Comparison of ENCODE assay signal across 11 cellular contexts in the genomic region with DNA sequence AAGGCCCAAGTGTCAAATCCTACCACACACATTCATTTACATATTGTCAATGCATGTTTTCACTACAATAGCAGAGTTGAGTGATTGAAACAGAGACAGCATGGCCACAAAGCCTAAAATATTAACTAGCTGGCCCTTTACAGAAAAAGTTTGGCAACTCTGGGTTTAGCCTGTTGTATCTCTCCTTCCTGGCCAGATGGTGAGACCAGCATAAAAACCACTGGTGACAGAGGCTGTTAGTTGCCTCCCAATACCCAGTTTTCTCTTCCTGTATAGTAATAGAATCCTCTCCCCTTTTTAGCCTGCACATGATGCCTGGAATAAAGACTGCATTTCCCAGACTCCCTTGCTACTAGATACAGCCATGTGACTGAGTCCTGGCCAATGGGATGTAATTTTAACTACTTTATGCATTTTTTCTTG.
DNase-seq lines count a peak whose midpoint lies in the region; ATAC-seq and TF ChIP-seq lines count a peak whose summit lies in the region.
"Had no signal": no experiment of that assay in that cellular context is flagged by ENCODE, and none has a peak within 500 bp of the region (broad histone marks: within the 10 kb centered on the region; RNA-seq: fewer than 3 reads in every experiment).

No MANE protein-coding gene starts in this region.

- H3K4me3 ChIP-seq in esophagus squamous epithelium, result no peak overlapping the region
- H3K4me3 ChIP-seq: left lung, testis had no signal

- TF ChIP-seq CTCF in foreskin keratinocyte (conservative IDR thresholded peaks at IDR 0.05) (no peak), esophagus squamous epithelium (IDR thresholded peaks at IDR 0.05) (no peak)

- H3K4me1 ChIP-seq in foreskin keratinocyte (peaks cover 4% of the 10 kb centered on the region), esophagus squamous epithelium (no peaks in the 10 kb centered on the region)
- H3K4me1 ChIP-seq: testis had no signal

- H3K9me3 Mint-ChIP-seq in activated T-helper 17 cell treated with anti-CD3 and anti-CD28 coated beads, Interleukin-2, amount 50 U/mL, for 72 hours, result peaks cover 3% of the 10 kb centered on the region

- intact Hi-C loops in esophagus squamous epithelium (cut with DNase I), result no loop called here

- peaks cover 5% of the 10 kb centered on the region for H3K36me3 Mint-ChIP-seq in activated T-helper 17 cell treated with anti-CD3 and anti-CD28 coated beads, Interleukin-2, amount 50 U/mL, for 72 hours (ENCODE audit: low read depth)

- ATAC-seq in GM19025 (IDR thresholded peaks at IDR 0.05; ENCODE audit: low read depth, unreplicated experiment) (peak; percentile 72), GM21786 (IDR thresholded peaks at IDR 0.05; ENCODE audit: unreplicated experiment) (peak; percentile 75), HG03457 (IDR thresholded peaks at IDR 0.05; ENCODE audit: unreplicated experiment) (peak; percentile 75), foreskin keratinocyte (no peak)
- ATAC-seq in activated T-helper 17 cell treated with anti-CD3 and anti-CD28 coated beads, Interleukin-2, amount 50 U/mL, for 72 hours (replicated peaks), result peak; percentile 11
- ATAC-seq: left lung had no signal

- no peak for TF ChIP-seq POLR2A in esophagus squamous epithelium (IDR thresholded peaks at IDR 0.05)

- DNase-seq in foreskin keratinocyte (no peak), esophagus squamous epithelium (lab: John Stamatoyannopoulos, UW) (no peak), UCSD-AML1 (lab: John Stamatoyannopoulos, UW; ENCODE audit: unreplicated experiment) (no peak), NCI-H446 (lab: John Stamatoyannopoulos, UW) (no peak)
- DNase-seq: left lung, testis had no signal

- H3K27me3 Mint-ChIP-seq in activated T-helper 17 cell treated with anti-CD3 and anti-CD28 coated beads, Interleukin-2, amount 50 U/mL, for 72 hours, result no peaks in the 10 kb centered on the region

- H3K27me3 ChIP-seq in foreskin keratinocyte (no peaks in the 10 kb centered on the region), esophagus squamous epithelium (no peaks in the 10 kb centered on the region)
- H3K27me3 ChIP-seq: left lung, testis had no signal

- no peaks in the 10 kb centered on the region for H3K36me3 ChIP-seq in esophagus squamous epithelium
- H3K36me3 ChIP-seq: left lung had no signal

- peaks cover 23% of the 10 kb centered on the region for H3K4me1 Mint-ChIP-seq in activated T-helper 17 cell treated with anti-CD3 and anti-CD28 coated beads, Interleukin-2, amount 50 U/mL, for 72 hours

- H3K9me3 ChIP-seq in esophagus squamous epithelium, result no peaks in the 10 kb centered on the region
- H3K9me3 ChIP-seq: left lung, testis had no signal

- H3K27ac ChIP-seq in foreskin keratinocyte, result no peak overlapping the region
- H3K27ac ChIP-seq in esophagus squamous epithelium, result no peak overlapping the region
- H3K27ac ChIP-seq: left lung, RWPE1, testis had no signal

- H3K27ac Mint-ChIP-seq in activated T-helper 17 cell treated with anti-CD3 and anti-CD28 coated beads, Interleukin-2, amount 50 U/mL, for 72 hours, result peak overlapping the region; percentile 34

- peak overlapping the region; percentile 43 for H3K4me3 Mint-ChIP-seq in activated T-helper 17 cell treated with anti-CD3 and anti-CD28 coated beads, Interleukin-2, amount 50 U/mL, for 72 hours
